Comparison of ENCODE assay signal across 20 cellular contexts in the genomic region with DNA sequence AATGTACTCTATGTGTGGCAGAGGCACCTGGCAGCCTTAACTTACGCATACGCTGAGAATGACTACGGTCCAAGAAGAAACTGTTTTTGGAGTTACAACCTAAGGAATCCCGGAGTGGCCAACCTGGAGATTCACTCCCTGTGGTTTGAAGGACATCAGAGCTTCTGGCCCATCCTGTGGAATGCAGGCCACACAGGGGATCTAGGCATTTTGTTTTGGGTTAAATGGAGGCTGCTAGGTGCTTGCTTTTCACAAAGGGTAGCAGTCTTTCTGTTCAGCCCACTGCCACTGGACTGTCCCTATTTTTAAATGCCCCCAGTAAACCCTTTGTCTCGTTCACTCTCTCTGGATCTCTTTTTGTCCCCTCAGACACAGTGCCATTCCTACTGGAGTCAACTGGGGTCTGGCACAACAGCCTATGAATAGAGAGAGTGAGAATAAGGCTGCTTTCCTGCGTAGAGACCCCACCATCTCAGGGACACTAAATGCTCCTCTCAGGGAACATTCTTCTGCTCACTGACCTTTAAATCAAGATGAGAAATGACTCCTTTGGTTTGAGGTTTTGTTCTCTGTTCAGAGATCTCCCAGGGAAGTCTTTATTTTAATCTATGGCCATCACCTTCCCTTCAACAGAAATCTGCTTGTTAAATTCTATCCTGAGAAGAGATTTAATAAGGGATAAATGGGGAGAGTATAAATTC.
DNase-seq lines count a peak whose midpoint lies in the region; FAIRE-seq and TF ChIP-seq lines count a peak whose summit lies in the region.
"Had no signal": no experiment of that assay in that cellular context is flagged by ENCODE, and none has a peak within 500 bp of the region (broad histone marks: within the 10 kb centered on the region; RNA-seq: fewer than 3 reads in every experiment).

No MANE protein-coding gene starts in this region.

- H2AFZ ChIP-seq in H1 (ENCODE audit: low read length) (no peak overlapping the region), parathyroid adenoma (peak overlapping the region; percentile 17), SK-N-SH (ENCODE audit: low read depth) (no peak overlapping the region)

- H3K9ac ChIP-seq in NT2/D1 (ENCODE audit: insufficient read length, low read depth) (peak overlapping the region; percentile 0), H1 (replicated peaks in 1 of 4; ENCODE audit: extremely low read depth in 1 of 4, low read depth in 3 of 4, low read length in 3 of 4) (0 out of 7 replicates have a peak overlapping the region, but pooled peaks of 1 of the 4 experiments have one; percentile 7), parathyroid adenoma (no peak overlapping the region), SK-N-SH (no peak overlapping the region)

- CTCF ChIA-PET in H1 (lab: Charles Lee; ENCODE audit: partially characterized antibody), result interaction anchor here (0.8 to 2.3 kb wide), 5 partner anchors 12 to 32 kb away, joined by 3 to 7 read pairs (median 3); no protein-coding TSS in a partner anchor
- CTCF ChIA-PET in SK-N-SH (lab: Yijun Ruan, JAX), result no interaction called here

- whole genome bisulfite sequencing in H1 (ENCODE audit: extremely low coverage in 1 of 2, insufficient coverage in 1 of 2, insufficient read length in 1 of 2, insufficient replicate concordance in 2 of 2, low coverage in 1 of 2, low lambda C conversion rate in 2 of 2, missing lambda C conversion rate in 1 of 2), 2 experiments, result 57% methylated on average over 6 of the region's 6 CpGs; no CpG with 5 or more reads in 1 of the 2 experiments
- WGBS in SK-N-SH (ENCODE audit: low lambda C conversion rate), result 72% methylated on average over 6 of the region's 6 CpGs

- H3K79me1 ChIP-seq in H1 (ENCODE audit: low read depth, low read length), result no peaks in the 10 kb centered on the region

- no peaks in the 10 kb centered on the region for H3K79me2 ChIP-seq in H1 (ENCODE audit: control insufficient read depth in 1 of 2, insufficient read depth in 2 of 2, low read length in 2 of 2)
- no peaks in the 10 kb centered on the region for H3K79me2 ChIP-seq in parathyroid adenoma
- no peaks in the 10 kb centered on the region for H3K79me2 ChIP-seq in SK-N-SH (ENCODE audit: insufficient read depth)

- H2AK5ac ChIP-seq in H1 (ENCODE audit: low read depth, low read length), result 0 out of 2 replicates have a peak overlapping the region, but pooled peaks have one; percentile 46

- peak overlapping the region; percentile 1; the same call in 1 of the 2 replicates for H3K18ac ChIP-seq in H1 (ENCODE audit: extremely low read depth, low read length)

- H3K23ac ChIP-seq in H1 (ENCODE audit: insufficient read length), result no peak overlapping the region

- H4K5ac ChIP-seq in H1 (ENCODE audit: insufficient read length, low read depth, low read length), result no peak overlapping the region

- no peak for TF ChIP-seq EP300 in H1 (IDR thresholded peaks at IDR 0.05; ENCODE audit: borderline replicate concordance in 1 of 2, low read depth in 2 of 2, low read length in 2 of 2)
- no peak for TF ChIP-seq EP300 in SK-N-SH (IDR thresholded peaks at IDR 0.05; ENCODE audit: borderline replicate concordance in 1 of 2, low read depth in 1 of 2, low read length in 1 of 2)

- H3K27me3 ChIP-seq in NT2/D1 (ENCODE audit: insufficient read depth, insufficient read length) (no peaks in the 10 kb centered on the region), H1 (replicated peaks in 1 of 4; ENCODE audit: control insufficient read depth in 3 of 4, extremely low read depth in 1 of 4, insufficient read depth in 3 of 4, low read length in 3 of 4) (no peaks in the 10 kb centered on the region), parathyroid adenoma (ENCODE audit: control insufficient read depth, insufficient read depth, low read length) (no peaks in the 10 kb centered on the region), SK-N-SH (ENCODE audit: insufficient read depth) (no peaks in the 10 kb centered on the region)
- H3K27me3 ChIP-seq: heart right ventricle, pancreas had no signal

- H4K91ac ChIP-seq in H1 (replicated peaks; ENCODE audit: insufficient read length, low read length), result no peak overlapping the region

- no peak for TF ChIP-seq POLR2A in H1 (IDR thresholded peaks at IDR 0.05; ENCODE audit: control extremely low read depth in 1 of 2, low read depth in 2 of 2, low read length in 2 of 2)

- H4K20me1 ChIP-seq in H1 (replicated peaks in 1 of 2; ENCODE audit: control insufficient read depth in 1 of 2, insufficient read depth in 2 of 2, low read length in 2 of 2), result no peaks in the 10 kb centered on the region
- no peaks in the 10 kb centered on the region for H4K20me1 ChIP-seq in SK-N-SH (ENCODE audit: insufficient read depth)

- peak; percentile 29 for DNase-seq in GM12865 (ENCODE audit: low read depth)
- peak; percentile 57 for DNase-seq in NT2/D1 (ENCODE audit: low read depth, low spot score)
- DNase-seq in H1 (ENCODE audit: low read depth in 1 of 2, low spot score in 2 of 2), result no peak
- no peak for DNase-seq in GF-D8 (lab: John Stamatoyannopoulos, UW)
- DNase-seq in SK-N-SH, result no peak
- DNase-seq in islet precursor cell, result no peak
- DNase-seq: activated CD4-positive, CD25-positive, alpha-beta regulatory T cell; CD8-positive, alpha-beta T cell; heart right ventricle; lower lobe of right lung; NCI-H1417 treated with DMSO at 0.1 percent for 48 hours; NCI-H2171; NCI-H526 treated with DMSO at 0.1 percent for 48 hours; pancreas; T-helper 9 cell had no signal

- H3K9me3 ChIP-seq in NT2/D1 (ENCODE audit: insufficient read depth, low read length) (peaks cover 19% of the 10 kb centered on the region), H1 (ENCODE audit: insufficient read depth in 2 of 2, low read depth in 1 of 2, low read length in 1 of 2) (no peaks in the 10 kb centered on the region), parathyroid adenoma (ENCODE audit: control insufficient read depth, low read length) (no peaks in the 10 kb centered on the region), SK-N-SH (no peaks in the 10 kb centered on the region)
- H3K9me3 ChIP-seq: lower lobe of right lung, pancreas had no signal

- POLR2A ChIA-PET in H1 (lab: Charles Lee; ENCODE audit: partially characterized antibody) (interaction anchor here (0.8 kb wide), 1 partner anchor 16 kb away, joined by 3 read pairs; no protein-coding TSS in a partner anchor), SK-N-SH (lab: Yijun Ruan, JAX) (no interaction called here)

- H2BK12ac ChIP-seq in H1 (ENCODE audit: low read depth, low read length), result 0 out of 2 replicates have a peak overlapping the region, but pooled peaks have one; percentile 20

- H2BK20ac ChIP-seq in H1 (ENCODE audit: low read length), result peak overlapping the region; percentile 24; the same call in 1 of the 2 replicates

- no peak for FAIRE-seq in H1 (lab: Jason Lieb, UNC)
- FAIRE-seq: endothelial cell of umbilical vein, keratinocyte, pancreas had no signal

- H3K36me3 ChIP-seq in NT2/D1 (ENCODE audit: insufficient read depth, insufficient read length, low read length), result no peaks in the 10 kb centered on the region
- peaks cover 0 to 4% (median 0%) of the 10 kb centered on the region in 4 experiments; a peak in 1 of 8 replicates for H3K36me3 ChIP-seq in H1 (ENCODE audit: control insufficient read depth in 2 of 4, insufficient read depth in 4 of 4, low read length in 3 of 4)
- H3K36me3 ChIP-seq in parathyroid adenoma (ENCODE audit: control insufficient read depth, insufficient read depth, low read length), result no peaks in the 10 kb centered on the region
- H3K36me3 ChIP-seq in SK-N-SH (replicated peaks in 1 of 2; ENCODE audit: control insufficient read depth in 1 of 2, insufficient read depth in 2 of 2, low read length in 1 of 2), result no peaks in the 10 kb centered on the region
- H3K36me3 ChIP-seq: heart right ventricle, lower lobe of right lung, pancreas, thoracic aorta had no signal

- H2BK5ac ChIP-seq in H1 (ENCODE audit: low read depth, low read length), result peak overlapping the region; percentile 30; the same call in 1 of the 2 replicates

- no peak overlapping the region for H2BK15ac ChIP-seq in H1 (ENCODE audit: low read length)

- H3K4me1 ChIP-seq in NT2/D1 (ENCODE audit: insufficient read depth, insufficient read length) (peaks cover 3% of the 10 kb centered on the region), H1 (replicated peaks in 1 of 4; ENCODE audit: control insufficient read depth in 3 of 4, insufficient read depth in 4 of 4, low read length in 3 of 4) (peaks cover 0 to 17% (median 6%) of the 10 kb centered on the region in 4 experiments; a peak in 5 of 7 replicates), parathyroid adenoma (no peaks in the 10 kb centered on the region), SK-N-SH (ENCODE audit: control insufficient read depth in 1 of 2, insufficient read depth in 2 of 2, low read depth in 1 of 2, low read length in 1 of 2) (no peaks in the 10 kb centered on the region; a peak in 1 of 4 replicates)
- H3K4me1 ChIP-seq: heart right ventricle, lower lobe of right lung, pancreas had no signal

- H3K4me2 ChIP-seq in H1 (ENCODE audit: insufficient read depth in 1 of 2, low read depth in 2 of 2, low read length in 2 of 2) (peak overlapping the region; percentile 28 to 43; a peak in 3 of 4 replicates), parathyroid adenoma (ENCODE audit: low read length) (no peak overlapping the region), SK-N-SH (no peak overlapping the region)

- H4K8ac ChIP-seq in H1 (ENCODE audit: extremely low read depth, insufficient read depth, low read length), result no peak overlapping the region

- no peaks in the 10 kb centered on the region for H3K9me2 ChIP-seq in SK-N-SH

- H3K23me2 ChIP-seq in H1 (ENCODE audit: low read depth, low read length), result no peaks in the 10 kb centered on the region

- peak overlapping the region; percentile 39; the same call in 1 of the 2 replicates for H3K27ac ChIP-seq in H1 (ENCODE audit: low read depth, low read length)
- H3K27ac ChIP-seq in parathyroid adenoma, result no peak overlapping the region
- no peak overlapping the region for H3K27ac ChIP-seq in SK-N-SH (ENCODE audit: low read depth in 2 of 2, low read length in 1 of 2)
- H3K27ac ChIP-seq: heart right ventricle, lower lobe of right lung, pancreas, RWPE1, thoracic aorta had no signal

- TF ChIP-seq CTCF in GM12865 (IDR thresholded peaks at IDR 0.05; ENCODE audit: insufficient read depth, low read depth, low read length, missing control alignments) (no peak), H1 (IDR thresholded peaks at IDR 0.05; ENCODE audit: control extremely low read depth in 1 of 3, insufficient read depth in 1 of 3, low read depth in 1 of 3, low read length in 3 of 3) (no peak), parathyroid adenoma (IDR thresholded peaks at IDR 0.05) (no peak), SK-N-SH (IDR thresholded peaks at IDR 0.05) (no peak)

- TF ChIP-seq RAD21 in H1 (IDR thresholded peaks at IDR 0.05 in 1 of 2, conservative IDR thresholded peaks at IDR 0.05 in 1 of 2; ENCODE audit: low read depth in 2 of 2, low read length in 2 of 2) (no peak), SK-N-SH (IDR thresholded peaks at IDR 0.05; ENCODE audit: low read length) (no peak)

- H3K4ac ChIP-seq in H1 (replicated peaks; ENCODE audit: insufficient read length, low read depth, low read length), result no peak overlapping the region

- H3F3A ChIP-seq in SK-N-SH (replicated peaks; ENCODE audit: insufficient read depth), result no peaks in the 10 kb centered on the region

- H2BK120ac ChIP-seq in H1 (replicated peaks; ENCODE audit: low read depth, low read length), result no peak overlapping the region

- H3K14ac ChIP-seq in H1 (ENCODE audit: insufficient read length), result no peak overlapping the region

- H3K56ac ChIP-seq in H1 (replicated peaks; ENCODE audit: insufficient read length, low read depth, low read length), result no peak overlapping the region

- H3K4me3 ChIP-seq in GM12865 (ENCODE audit: low read depth, low read length), result no peak overlapping the region
- no peak overlapping the region for H3K4me3 ChIP-seq in NT2/D1 (ENCODE audit: insufficient read length, low read depth)
- no peak overlapping the region; a peak in 1 of 8 replicates for H3K4me3 ChIP-seq in H1 (ENCODE audit: extremely low read depth in 1 of 4, insufficient read depth in 2 of 4, low read depth in 3 of 4, low read length in 4 of 4)
- H3K4me3 ChIP-seq in parathyroid adenoma (ENCODE audit: low read depth, low read length), result no peak overlapping the region
- no peak overlapping the region for H3K4me3 ChIP-seq in SK-N-SH (ENCODE audit: low read depth in 2 of 2, low read length in 1 of 2)
- H3K4me3 ChIP-seq: heart right ventricle, lower lobe of right lung, pancreas, thoracic aorta had no signal

Comparison
In these comparisons a context has a peak if more than half of its experiments do, and no peak if none do; other contexts are left out.
1. DNase-seq: peak in GM12865 (single experiment) and NT2/D1 (single experiment); none in H1 (0 of 2), GF-D8 (single experiment), SK-N-SH (single experiment) and islet precursor cell (single experiment).
2. H3K4me2 ChIP-seq: peak in H1 (2 of 2); none in parathyroid adenoma (single experiment) and SK-N-SH (single experiment).